ENCODE assay signal across 1 cellular context in the genomic region with DNA sequence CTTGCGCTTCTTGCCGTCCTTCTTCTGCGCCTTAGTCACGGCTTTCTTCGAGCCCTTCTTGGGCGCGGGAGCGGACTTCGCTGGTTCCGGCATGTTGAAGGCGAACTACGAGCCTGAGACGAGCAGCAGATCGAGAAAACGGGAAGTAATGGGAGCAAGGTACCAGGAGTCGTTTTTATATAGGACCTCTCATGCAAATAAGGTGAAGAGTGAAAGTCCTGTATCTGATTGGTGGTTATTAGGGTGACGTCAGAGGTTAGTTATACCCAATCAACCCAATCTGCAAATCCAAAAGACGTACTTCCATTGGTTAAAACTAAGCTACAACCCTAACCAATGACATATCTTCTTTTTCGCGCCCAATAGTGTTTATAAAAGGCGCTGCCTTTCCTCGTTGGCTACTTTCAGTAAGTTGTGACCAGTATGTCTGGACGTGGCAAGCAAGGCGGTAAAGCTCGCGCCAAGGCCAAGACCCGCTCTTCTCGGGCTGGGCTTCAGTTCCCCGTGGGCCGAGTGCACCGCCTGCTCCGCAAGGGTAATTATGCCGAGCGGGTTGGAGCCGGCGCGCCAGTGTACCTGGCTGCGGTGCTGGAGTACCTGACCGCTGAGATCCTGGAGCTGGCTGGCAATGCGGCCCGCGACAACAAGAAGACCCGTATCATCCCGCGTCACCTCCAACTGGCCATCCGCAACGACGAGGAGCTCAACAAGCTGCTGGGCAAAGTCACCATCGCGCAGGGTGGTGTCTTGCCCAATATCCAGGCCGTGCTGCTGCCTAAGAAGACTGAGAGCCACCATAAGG.
A peak's percentile ranks its signal among the peaks of the same experiment; 100 is the strongest.
TF ChIP-seq lines count a peak whose summit lies in the region.

No MANE protein-coding gene starts in this region.

TF ChIP-seq in K562, 482 proteins besides CTCF, POLR2A, EP300 and RAD21 (continued from another document and continues in another):
- TF ChIP-seq, protein P1, sequence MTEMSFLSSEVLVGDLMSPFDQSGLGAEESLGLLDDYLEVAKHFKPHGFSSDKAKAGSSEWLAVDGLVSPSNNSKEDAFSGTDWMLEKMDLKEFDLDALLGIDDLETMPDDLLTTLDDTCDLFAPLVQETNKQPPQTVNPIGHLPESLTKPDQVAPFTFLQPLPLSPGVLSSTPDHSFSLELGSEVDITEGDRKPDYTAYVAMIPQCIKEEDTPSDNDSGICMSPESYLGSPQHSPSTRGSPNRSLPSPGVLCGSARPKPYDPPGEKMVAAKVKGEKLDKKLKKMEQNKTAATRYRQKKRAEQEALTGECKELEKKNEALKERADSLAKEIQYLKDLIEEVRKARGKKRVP (CRISPR knock-in tag; IDR thresholded peaks at IDR 0.05) = peak; percentile 78
- TF ChIP-seq, protein P2, sequence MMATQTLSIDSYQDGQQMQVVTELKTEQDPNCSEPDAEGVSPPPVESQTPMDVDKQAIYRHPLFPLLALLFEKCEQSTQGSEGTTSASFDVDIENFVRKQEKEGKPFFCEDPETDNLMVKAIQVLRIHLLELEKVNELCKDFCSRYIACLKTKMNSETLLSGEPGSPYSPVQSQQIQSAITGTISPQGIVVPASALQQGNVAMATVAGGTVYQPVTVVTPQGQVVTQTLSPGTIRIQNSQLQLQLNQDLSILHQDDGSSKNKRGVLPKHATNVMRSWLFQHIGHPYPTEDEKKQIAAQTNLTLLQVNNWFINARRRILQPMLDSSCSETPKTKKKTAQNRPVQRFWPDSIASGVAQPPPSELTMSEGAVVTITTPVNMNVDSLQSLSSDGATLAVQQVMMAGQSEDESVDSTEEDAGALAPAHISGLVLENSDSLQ (IDR thresholded peaks at IDR 0.05) = no peak
- TF ChIP-seq CBX2 (IDR thresholded peaks at IDR 0.05; ENCODE audit: insufficient read depth, low read length, poor library complexity, severe bottlenecking) = no peak
- TF ChIP-seq RB1 (IDR thresholded peaks at IDR 0.05; ENCODE audit: low read depth) = peak; percentile 99
- no peak for TF ChIP-seq SLC30A9 (CRISPR knock-in tag; IDR thresholded peaks at IDR 0.05)
- peak; percentile 97 for TF ChIP-seq TAF9B (IDR thresholded peaks at IDR 0.05; ENCODE audit: partially characterized antibody)
- peak; percentile 60; the same call in 1 of the 2 replicates for TF ChIP-seq SPI1 (IDR thresholded peaks at IDR 0.05; ENCODE audit: borderline replicate concordance, low read depth, low read length)
- TF ChIP-seq, protein P3, sequence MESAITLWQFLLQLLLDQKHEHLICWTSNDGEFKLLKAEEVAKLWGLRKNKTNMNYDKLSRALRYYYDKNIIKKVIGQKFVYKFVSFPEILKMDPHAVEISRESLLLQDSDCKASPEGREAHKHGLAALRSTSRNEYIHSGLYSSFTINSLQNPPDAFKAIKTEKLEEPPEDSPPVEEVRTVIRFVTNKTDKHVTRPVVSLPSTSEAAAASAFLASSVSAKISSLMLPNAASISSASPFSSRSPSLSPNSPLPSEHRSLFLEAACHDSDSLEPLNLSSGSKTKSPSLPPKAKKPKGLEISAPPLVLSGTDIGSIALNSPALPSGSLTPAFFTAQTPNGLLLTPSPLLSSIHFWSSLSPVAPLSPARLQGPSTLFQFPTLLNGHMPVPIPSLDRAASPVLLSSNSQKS (CRISPR knock-in tag; IDR thresholded peaks at IDR 0.05) = no peak
- no peak for TF ChIP-seq ZNF785 (CRISPR knock-in tag; IDR thresholded peaks at IDR 0.05)
- TF ChIP-seq ZSCAN32 (CRISPR knock-in tag; IDR thresholded peaks at IDR 0.05) = peak; percentile 52; the same call in 1 of the 2 replicates
- no peak for TF ChIP-seq HDGF (IDR thresholded peaks at IDR 0.05)
- TF ChIP-seq ATF7 (IDR thresholded peaks at IDR 0.05) = peak; percentile 100
- TF ChIP-seq OTX1 (CRISPR knock-in tag; IDR thresholded peaks at IDR 0.05) = peak; percentile 86
- no peak for TF ChIP-seq ZNF699 (CRISPR knock-in tag; IDR thresholded peaks at IDR 0.05; ENCODE audit: insufficient replicate concordance)
- no peak for TF ChIP-seq C11orf30 (IDR thresholded peaks at IDR 0.05; ENCODE audit: low read depth)
- TF ChIP-seq SRSF9 (IDR thresholded peaks at IDR 0.05; ENCODE audit: borderline replicate concordance, low read depth, low read length) = no peak
- TF ChIP-seq ILK (tag; IDR thresholded peaks at IDR 0.05; ENCODE audit: borderline replicate concordance, low read depth) = no peak
- TF ChIP-seq HDAC2 (IDR thresholded peaks at IDR 0.05) = peak; percentile 51
- peak; percentile 68 for TF ChIP-seq U2AF1 (optimal IDR thresholded peaks at IDR 0.05; ENCODE audit: low read depth, low read length)
- TF ChIP-seq, protein P4, sequence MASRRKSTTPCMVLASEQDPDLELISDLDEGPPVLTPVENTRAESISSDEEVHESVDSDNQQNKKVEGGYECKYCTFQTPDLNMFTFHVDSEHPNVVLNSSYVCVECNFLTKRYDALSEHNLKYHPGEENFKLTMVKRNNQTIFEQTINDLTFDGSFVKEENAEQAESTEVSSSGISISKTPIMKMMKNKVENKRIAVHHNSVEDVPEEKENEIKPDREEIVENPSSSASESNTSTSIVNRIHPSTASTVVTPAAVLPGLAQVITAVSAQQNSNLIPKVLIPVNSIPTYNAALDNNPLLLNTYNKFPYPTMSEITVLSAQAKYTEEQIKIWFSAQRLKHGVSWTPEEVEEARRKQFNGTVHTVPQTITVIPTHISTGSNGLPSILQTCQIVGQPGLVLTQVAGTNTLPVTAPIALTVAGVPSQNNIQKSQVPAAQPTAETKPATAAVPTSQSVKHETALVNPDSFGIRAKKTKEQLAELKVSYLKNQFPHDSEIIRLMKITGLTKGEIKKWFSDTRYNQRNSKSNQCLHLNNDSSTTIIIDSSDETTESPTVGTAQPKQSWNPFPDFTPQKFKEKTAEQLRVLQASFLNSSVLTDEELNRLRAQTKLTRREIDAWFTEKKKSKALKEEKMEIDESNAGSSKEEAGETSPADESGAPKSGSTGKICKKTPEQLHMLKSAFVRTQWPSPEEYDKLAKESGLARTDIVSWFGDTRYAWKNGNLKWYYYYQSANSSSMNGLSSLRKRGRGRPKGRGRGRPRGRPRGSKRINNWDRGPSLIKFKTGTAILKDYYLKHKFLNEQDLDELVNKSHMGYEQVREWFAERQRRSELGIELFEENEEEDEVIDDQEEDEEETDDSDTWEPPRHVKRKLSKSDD (conservative IDR thresholded peaks at IDR 0.05; ENCODE audit: low read length) = no peak
- TF ChIP-seq RAD51 (IDR thresholded peaks at IDR 0.05; ENCODE audit: borderline replicate concordance, low read depth) = no peak
- TF ChIP-seq, protein P5, sequence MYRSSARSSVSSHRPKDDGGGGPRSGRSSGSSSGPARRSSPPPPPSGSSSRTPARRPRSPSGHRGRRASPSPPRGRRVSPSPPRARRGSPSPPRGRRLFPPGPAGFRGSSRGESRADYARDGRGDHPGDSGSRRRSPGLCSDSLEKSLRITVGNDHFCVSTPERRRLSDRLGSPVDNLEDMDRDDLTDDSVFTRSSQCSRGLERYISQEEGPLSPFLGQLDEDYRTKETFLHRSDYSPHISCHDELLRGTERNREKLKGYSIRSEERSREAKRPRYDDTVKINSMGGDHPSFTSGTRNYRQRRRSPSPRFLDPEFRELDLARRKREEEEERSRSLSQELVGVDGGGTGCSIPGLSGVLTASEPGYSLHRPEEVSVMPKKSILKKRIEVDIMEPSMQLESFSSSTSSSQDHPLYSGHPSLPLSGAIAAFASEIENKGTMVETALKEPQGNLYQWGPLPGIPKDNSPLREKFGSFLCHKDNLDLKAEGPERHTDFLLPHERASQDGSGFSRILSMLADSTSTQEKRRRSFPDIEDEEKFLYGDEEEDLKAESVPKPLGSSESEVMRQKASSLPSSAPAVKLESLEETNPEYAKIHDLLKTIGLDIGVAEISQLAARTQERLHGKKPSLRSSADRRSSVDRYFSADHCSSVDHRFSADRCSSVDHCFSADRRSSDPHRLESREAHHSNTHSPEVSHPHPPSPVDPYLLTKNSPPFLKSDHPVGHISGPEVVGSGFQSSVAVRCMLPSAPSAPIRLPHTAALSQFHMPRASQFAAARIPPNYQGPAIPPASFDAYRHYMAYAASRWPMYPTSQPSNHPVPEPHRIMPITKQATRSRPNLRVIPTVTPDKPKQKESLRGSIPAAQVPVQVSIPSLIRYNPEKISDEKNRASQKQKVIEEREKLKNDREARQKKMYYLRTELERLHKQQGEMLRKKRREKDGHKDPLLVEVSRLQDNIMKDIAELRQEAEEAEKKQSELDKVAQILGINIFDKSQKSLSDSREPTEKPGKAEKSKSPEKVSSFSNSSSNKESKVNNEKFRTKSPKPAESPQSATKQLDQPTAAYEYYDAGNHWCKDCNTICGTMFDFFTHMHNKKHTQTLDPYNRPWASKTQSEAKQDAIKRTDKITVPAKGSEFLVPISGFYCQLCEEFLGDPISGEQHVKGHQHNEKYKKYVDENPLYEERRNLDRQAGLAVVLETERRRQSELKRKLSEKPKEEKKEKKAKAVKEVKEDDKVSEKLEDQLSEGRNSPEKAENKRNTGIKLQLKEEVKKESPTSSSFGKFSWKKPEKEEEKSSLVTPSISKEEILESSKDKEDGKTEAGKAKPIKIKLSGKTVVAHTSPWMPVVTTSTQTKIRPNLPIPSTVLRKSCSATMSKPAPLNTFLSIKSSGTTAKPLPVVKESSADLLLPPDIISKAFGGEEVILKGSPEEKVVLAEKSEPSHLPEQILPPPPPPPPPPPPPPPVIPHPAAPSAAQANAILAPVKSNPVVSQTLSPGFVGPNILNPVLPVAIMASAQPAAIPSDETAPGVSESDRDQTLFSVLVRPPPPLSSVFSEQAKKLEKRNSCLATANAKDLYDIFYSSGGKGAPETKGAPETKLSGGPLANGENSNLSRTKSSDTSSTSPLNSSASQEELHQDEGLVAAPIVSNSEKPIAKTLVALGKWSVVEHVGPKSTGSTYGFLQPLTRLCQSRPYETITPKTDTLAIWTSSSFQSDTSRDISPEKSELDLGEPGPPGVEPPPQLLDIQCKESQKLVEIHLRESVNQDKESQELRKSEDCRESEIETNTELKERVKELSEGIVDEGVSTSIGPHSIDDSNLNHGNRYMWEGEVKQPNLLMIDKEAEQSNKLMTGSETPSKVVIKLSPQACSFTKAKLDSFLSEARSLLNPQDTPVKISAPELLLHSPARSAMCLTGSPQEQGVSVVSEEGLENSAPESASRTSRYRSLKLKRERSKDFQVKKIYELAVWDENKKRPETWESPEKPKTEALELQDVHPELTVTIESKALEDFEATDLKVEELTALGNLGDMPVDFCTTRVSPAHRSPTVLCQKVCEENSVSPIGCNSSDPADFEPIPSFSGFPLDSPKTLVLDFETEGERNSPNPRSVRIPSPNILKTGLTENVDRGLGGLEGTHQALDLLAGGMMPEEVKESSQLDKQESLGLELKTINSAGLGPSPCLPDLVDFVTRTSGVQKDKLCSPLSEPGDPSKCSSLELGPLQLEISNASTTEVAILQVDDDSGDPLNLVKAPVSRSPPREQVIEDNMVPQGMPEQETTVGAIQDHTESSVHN (IDR thresholded peaks at IDR 0.05; ENCODE audit: borderline replicate concordance in 1 of 2, low read depth in 1 of 2) = peak in 1 of 2 experiments; percentile 43; a peak in 1 of 4 replicates
- TF ChIP-seq ZBTB7A (IDR thresholded peaks at IDR 0.05; ENCODE audit: borderline replicate concordance, control insufficient read depth, low read depth, low read length) = no peak
- TF ChIP-seq NR2C2 (CRISPR knock-in tag; IDR thresholded peaks at IDR 0.05) = peak; percentile 86; the same call in 1 of the 2 replicates
- peak; percentile 66 for TF ChIP-seq NR2C2 (tag; IDR thresholded peaks at IDR 0.05)
- TF ChIP-seq, protein P6, sequence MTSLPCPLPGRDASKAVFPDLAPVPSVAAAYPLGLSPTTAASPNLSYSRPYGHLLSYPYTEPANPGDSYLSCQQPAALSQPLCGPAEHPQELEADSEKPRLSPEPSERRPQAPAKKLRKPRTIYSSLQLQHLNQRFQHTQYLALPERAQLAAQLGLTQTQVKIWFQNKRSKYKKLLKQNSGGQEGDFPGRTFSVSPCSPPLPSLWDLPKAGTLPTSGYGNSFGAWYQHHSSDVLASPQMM (CRISPR knock-in tag; IDR thresholded peaks at IDR 0.05) = no peak
- TF ChIP-seq, protein P7, sequence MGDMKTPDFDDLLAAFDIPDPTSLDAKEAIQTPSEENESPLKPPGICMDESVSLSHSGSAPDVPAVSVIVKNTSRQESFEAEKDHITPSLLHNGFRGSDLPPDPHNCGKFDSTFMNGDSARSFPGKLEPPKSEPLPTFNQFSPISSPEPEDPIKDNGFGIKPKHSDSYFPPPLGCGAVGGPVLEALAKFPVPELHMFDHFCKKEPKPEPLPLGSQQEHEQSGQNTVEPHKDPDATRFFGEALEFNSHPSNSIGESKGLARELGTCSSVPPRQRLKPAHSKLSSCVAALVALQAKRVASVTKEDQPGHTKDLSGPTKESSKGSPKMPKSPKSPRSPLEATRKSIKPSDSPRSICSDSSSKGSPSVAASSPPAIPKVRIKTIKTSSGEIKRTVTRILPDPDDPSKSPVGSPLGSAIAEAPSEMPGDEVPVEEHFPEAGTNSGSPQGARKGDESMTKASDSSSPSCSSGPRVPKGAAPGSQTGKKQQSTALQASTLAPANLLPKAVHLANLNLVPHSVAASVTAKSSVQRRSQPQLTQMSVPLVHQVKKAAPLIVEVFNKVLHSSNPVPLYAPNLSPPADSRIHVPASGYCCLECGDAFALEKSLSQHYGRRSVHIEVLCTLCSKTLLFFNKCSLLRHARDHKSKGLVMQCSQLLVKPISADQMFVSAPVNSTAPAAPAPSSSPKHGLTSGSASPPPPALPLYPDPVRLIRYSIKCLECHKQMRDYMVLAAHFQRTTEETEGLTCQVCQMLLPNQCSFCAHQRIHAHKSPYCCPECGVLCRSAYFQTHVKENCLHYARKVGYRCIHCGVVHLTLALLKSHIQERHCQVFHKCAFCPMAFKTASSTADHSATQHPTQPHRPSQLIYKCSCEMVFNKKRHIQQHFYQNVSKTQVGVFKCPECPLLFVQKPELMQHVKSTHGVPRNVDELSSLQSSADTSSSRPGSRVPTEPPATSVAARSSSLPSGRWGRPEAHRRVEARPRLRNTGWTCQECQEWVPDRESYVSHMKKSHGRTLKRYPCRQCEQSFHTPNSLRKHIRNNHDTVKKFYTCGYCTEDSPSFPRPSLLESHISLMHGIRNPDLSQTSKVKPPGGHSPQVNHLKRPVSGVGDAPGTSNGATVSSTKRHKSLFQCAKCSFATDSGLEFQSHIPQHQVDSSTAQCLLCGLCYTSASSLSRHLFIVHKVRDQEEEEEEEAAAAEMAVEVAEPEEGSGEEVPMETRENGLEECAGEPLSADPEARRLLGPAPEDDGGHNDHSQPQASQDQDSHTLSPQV (IDR thresholded peaks at IDR 0.05) = peak; percentile 76; the same call in 1 of the 2 replicates
- no peak for TF ChIP-seq EZH2 (IDR thresholded peaks at IDR 0.05; ENCODE audit: borderline replicate concordance, low read depth, low read length)
- TF ChIP-seq CBX1 (IDR thresholded peaks at IDR 0.05; ENCODE audit: low read depth) = peak; percentile 99
- TF ChIP-seq NFIC (IDR thresholded peaks at IDR 0.05) = peak; percentile 85
- no peak; the same call in 1 of the 2 replicates for TF ChIP-seq ZNF583 (CRISPR knock-in tag; IDR thresholded peaks at IDR 0.05)
- TF ChIP-seq NELFE (IDR thresholded peaks at IDR 0.05; ENCODE audit: insufficient read depth, insufficient read length) = peak; percentile 80
- TF ChIP-seq, protein P8, sequence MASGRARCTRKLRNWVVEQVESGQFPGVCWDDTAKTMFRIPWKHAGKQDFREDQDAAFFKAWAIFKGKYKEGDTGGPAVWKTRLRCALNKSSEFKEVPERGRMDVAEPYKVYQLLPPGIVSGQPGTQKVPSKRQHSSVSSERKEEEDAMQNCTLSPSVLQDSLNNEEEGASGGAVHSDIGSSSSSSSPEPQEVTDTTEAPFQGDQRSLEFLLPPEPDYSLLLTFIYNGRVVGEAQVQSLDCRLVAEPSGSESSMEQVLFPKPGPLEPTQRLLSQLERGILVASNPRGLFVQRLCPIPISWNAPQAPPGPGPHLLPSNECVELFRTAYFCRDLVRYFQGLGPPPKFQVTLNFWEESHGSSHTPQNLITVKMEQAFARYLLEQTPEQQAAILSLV (tag; IDR thresholded peaks at IDR 0.05) = peak; percentile 70
- no peak for TF ChIP-seq ZNF408 (CRISPR knock-in tag; IDR thresholded peaks at IDR 0.05; ENCODE audit: low read depth)
- no peak for TF ChIP-seq DDX20 (tag; IDR thresholded peaks at IDR 0.05; ENCODE audit: low read depth)
